Comparison of ENCODE assay signal across 8 cellular contexts in the genomic region with DNA sequence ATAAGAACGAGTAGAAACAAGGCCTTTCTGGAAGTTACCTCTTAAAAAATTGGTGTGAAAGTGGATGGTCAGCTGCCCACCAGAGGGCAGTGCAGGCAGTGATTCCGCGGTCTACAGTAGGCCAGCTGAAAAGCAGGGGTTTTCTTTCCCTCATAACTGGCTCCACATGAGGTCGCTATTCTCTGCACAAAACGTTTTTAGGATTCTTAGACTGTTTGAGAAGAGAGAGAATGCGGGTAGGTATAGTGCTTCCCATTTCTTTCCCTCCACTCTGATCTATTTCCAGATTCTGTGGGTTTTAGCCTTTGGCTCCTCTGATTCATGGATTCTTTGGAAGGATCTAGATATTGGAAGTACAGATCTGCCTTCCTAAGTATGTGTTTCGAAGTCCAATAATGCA. TPM values are rescaled to one million over a fixed set of nuclear protein-coding genes. Genes with fewer than 3 reads are reported as not detected.
DNase-seq lines count a peak whose midpoint lies in the region; ATAC-seq and TF ChIP-seq lines count a peak whose summit lies in the region.

No MANE protein-coding gene starts in this region.

- POLR2A ChIA-PET in PC-3 (lab: Charles Lee; ENCODE audit: unreplicated experiment) = no interaction called here

- no peaks in the 10 kb centered on the region for H3F3A ChIP-seq in PC-3 (ENCODE audit: low read length, unreplicated experiment)

- TF ChIP-seq POLR2A in esophagus muscularis mucosa (IDR thresholded peaks at IDR 0.05; ENCODE audit: low read depth) = no peak

- no peaks in the 10 kb centered on the region for H3K79me2 ChIP-seq in Karpas-422 (ENCODE audit: low read length)
- no peaks in the 10 kb centered on the region for H3K79me2 ChIP-seq in PC-3 (ENCODE audit: low read length)

- H3K27ac ChIP-seq in Karpas-422 (ENCODE audit: low read length) (no peak overlapping the region), PC-3 (ENCODE audit: low read length) (no peak overlapping the region), esophagus muscularis mucosa (replicated peaks in 1 of 4) (no peak overlapping the region)

- no peak overlapping the region for H3K4me3 ChIP-seq in Karpas-422 (ENCODE audit: low read length)
- H3K4me3 ChIP-seq in PC-3 (ENCODE audit: low read length) = no peak overlapping the region
- H3K4me3 ChIP-seq in esophagus muscularis mucosa = no peak overlapping the region

- peak; percentile 94 for TF ChIP-seq CTCF in PC-3 (conservative IDR thresholded peaks at IDR 0.05; ENCODE audit: low read depth, low read length)
- TF ChIP-seq CTCF in esophagus muscularis mucosa (IDR thresholded peaks at IDR 0.05) = peak; percentile 91 to 93 (median 93)
- peak; percentile 97 for TF ChIP-seq CTCF in natural killer cell (IDR thresholded peaks at IDR 0.05)

- DNase-seq in EH (ENCODE audit: low read depth) (peak; percentile 88), Karpas-422 (peak; percentile 95), PC-3 (peak; percentile 89), activated T-cell treated with anti-CD3 and anti-CD28 coated beads for 48 hours (ENCODE audit: low read depth) (peak; percentile 72), esophagus muscularis mucosa (ENCODE audit: extremely low spot score) (no peak), natural killer cell (peak; percentile 74)
- DNase-seq in stimulated activated naive CD4-positive, alpha-beta T cell (lab: John Stamatoyannopoulos, UW) = peak; percentile 37 to 69 (median 58)

- H3K9me2 ChIP-seq in Karpas-422 (replicated peaks; ENCODE audit: insufficient read depth, low read length) = no peaks in the 10 kb centered on the region
- H3K9me2 ChIP-seq in PC-3 (replicated peaks; ENCODE audit: low read length) = no peaks in the 10 kb centered on the region

- 14% methylated on average over 7 of the region's 7 CpGs for WGBS in esophagus muscularis mucosa

- H4K20me1 ChIP-seq in Karpas-422 (ENCODE audit: insufficient read depth, low read depth, low read length) (peaks cover 7% of the 10 kb centered on the region; the same call in 1 of the 2 replicates), PC-3 (ENCODE audit: low read length) (no peaks in the 10 kb centered on the region)

- intact Hi-C loops in PC-3 (cut with micrococcal nuclease) (loop anchor here (1.0 to 2.0 kb wide), 5 partner anchors 178 to 685 kb away; no protein-coding TSS in a partner anchor), esophagus muscularis mucosa (cut with DNase I) (loop anchor here (2.0 kb wide), 1 partner anchor 334 kb away; no protein-coding TSS in a partner anchor), natural killer cell (cut with micrococcal nuclease) (loop anchor here (1.0 to 10.0 kb wide), 8 partner anchors 14 to 686 kb away; a partner anchor contains a TSS)

- no peak overlapping the region for H3K4me2 ChIP-seq in Karpas-422 (ENCODE audit: low read depth, low read length, poor library complexity, severe bottlenecking)
- H3K4me2 ChIP-seq in PC-3 (ENCODE audit: low read length) = no peak overlapping the region

- H3K27ac Mint-ChIP-seq in natural killer cell = peak overlapping the region; percentile 88 to 93

- CTCF ChIA-PET in PC-3 (lab: Charles Lee) = interaction anchor here (0.7 to 1.1 kb wide), 3 partner anchors 109 to 334 kb away, joined by 4 to 39 read pairs (median 5); no protein-coding TSS in a partner anchor

- H3K27me3 ChIP-seq in Karpas-422 (ENCODE audit: low read length) (no peaks in the 10 kb centered on the region; the same call in 1 of the 2 replicates), PC-3 (ENCODE audit: low read length) (no peaks in the 10 kb centered on the region), esophagus muscularis mucosa (no peaks in the 10 kb centered on the region)

- H3K9ac ChIP-seq in Karpas-422 (ENCODE audit: low read length) = no peak overlapping the region
- H3K9ac ChIP-seq in PC-3 (ENCODE audit: low read length) = no peak overlapping the region

- peaks cover 0 to 4% of the 10 kb centered on the region in 2 donors for H3K9me3 Mint-ChIP-seq in natural killer cell

- peak overlapping the region; percentile 58 for H3K4me3 Mint-ChIP-seq in natural killer cell

- no peak for TF ChIP-seq EP300 in esophagus muscularis mucosa (IDR thresholded peaks at IDR 0.05)

- no peak overlapping the region for H2AFZ ChIP-seq in Karpas-422 (ENCODE audit: low read length)
- H2AFZ ChIP-seq in PC-3 (ENCODE audit: low read length) = no peak overlapping the region

- H3K4me1 ChIP-seq in Karpas-422 (ENCODE audit: low read length) (peaks cover 21% of the 10 kb centered on the region), PC-3 (ENCODE audit: insufficient read depth, low read length) (no peaks in the 10 kb centered on the region), esophagus muscularis mucosa (peaks cover 3 to 20% (median 4%) of the 10 kb centered on the region in 4 donors)

- H3K4me1 Mint-ChIP-seq in natural killer cell = peaks cover 89% of the 10 kb centered on the region in 2 donors

- no TSS peak for BruUV-seq in PC-3 (replicated peaks; lab: Mats Ljungman, UMichigan)

- no peaks in the 10 kb centered on the region for H3K9me3 ChIP-seq in Karpas-422 (ENCODE audit: low read length)
- no peaks in the 10 kb centered on the region for H3K9me3 ChIP-seq in PC-3 (ENCODE audit: low read length)
- no peaks in the 10 kb centered on the region for H3K9me3 ChIP-seq in esophagus muscularis mucosa

- peak; percentile 91 for ATAC-seq in GM21825 (IDR thresholded peaks at IDR 0.05; ENCODE audit: unreplicated experiment)
- peak; percentile 88 for ATAC-seq in PC-3
- ATAC-seq in natural killer cell = peak; percentile 77 to 94 (median 79)

- H3K27me3 Mint-ChIP-seq in natural killer cell (ENCODE audit: low read depth in 2 of 2) = no peaks in the 10 kb centered on the region

- H3K36me3 Mint-ChIP-seq in natural killer cell = no peaks in the 10 kb centered on the region

- no peaks in the 10 kb centered on the region for H3K36me3 ChIP-seq in Karpas-422 (ENCODE audit: insufficient read depth, low read length)
- no peaks in the 10 kb centered on the region for H3K36me3 ChIP-seq in PC-3 (ENCODE audit: low read depth, low read length)
- no peaks in the 10 kb centered on the region for H3K36me3 ChIP-seq in esophagus muscularis mucosa

RNA-seq across cellular contexts. Expression of a gene that starts 14.2 kb away (rescaled TPM):
- total RNA-seq in Karpas-422 (2014; rRNA removed; shearing (Covaris generic); ENCODE audit: low replicate concordance) = 9.6 and 14.8 TPM in 2 replicates
- total RNA-seq in PC-3 (2014; rRNA removed) = 5.7 and 6.0 TPM in 2 replicates
- 10 to 100 TPM; 12.3 to 19.9 (median 17.1) TPM for total RNA-seq in esophagus muscularis mucosa
- total RNA-seq in natural killer cell = 10 to 100 TPM; 15.7 to 38.5 (median 20.7) TPM

RNA-seq across cellular contexts. Expression of a gene that starts 14.3 kb away (rescaled TPM):
- 1.5 and 2.9 TPM in 2 replicates for total RNA-seq in Karpas-422 (2014; rRNA removed; shearing (Covaris generic); ENCODE audit: low replicate concordance)
- 1.7 and 3.5 TPM in 2 replicates for total RNA-seq in PC-3 (2014; rRNA removed)
- 10 to 100 TPM in 3 of 4 donors, 1 to 10 TPM in 1; 8.4 to 15.0 (median 10.6) TPM for total RNA-seq in esophagus muscularis mucosa
- 10 to 100 TPM; 14.0 to 19.2 (median 14.2) TPM for total RNA-seq in natural killer cell
